Comparison of ENCODE assay signal across 8 cellular contexts in genomic region chr5:136028782-136029742, GRCh38. TPM values are rescaled to one million over a fixed set of nuclear protein-coding genes. Genes with fewer than 3 reads are reported as not detected.
DNase-seq lines count a peak whose midpoint lies in the region; ATAC-seq lines count a peak whose summit lies in the region.

TGFBI (plus strand) TSS chr5:136028988; CDS start chr5:136029056, 68 bp downstream.

- no peaks in the 10 kb centered on the region for H3K9me3 ChIP-seq in SJCRH30 (replicated peaks)

- H3K27me3 ChIP-seq in SJCRH30 = no peaks in the 10 kb centered on the region

- no peak within 1 kb of the TSS for H3K4me3 ChIP-seq in SJCRH30

- DNase-seq in EH (ENCODE audit: low read depth) = peak; percentile 72
- DNase-seq in left cardiac atrium = peak; percentile 78
- peak; percentile 91 for DNase-seq in posterior vena cava (ENCODE audit: low spot score)
- DNase-seq in pons (ENCODE audit: low spot score) = no peak
- DNase-seq in SJCRH30 = no peak

- ATAC-seq in HG03432 (IDR thresholded peaks at IDR 0.05; ENCODE audit: unreplicated experiment) (peak; percentile 71), left cardiac atrium (peak; percentile 89 to 94), GM18511 (IDR thresholded peaks at IDR 0.05; ENCODE audit: unreplicated experiment) (no peak)

- WGBS in adipose tissue, 3 donors = 12 to 15% (median 12%) methylated on average over 57 to 68 of the region's 68 CpGs

- H3K27ac ChIP-seq in adipose tissue (ENCODE audit: low read depth, low read length) = no peak within 1 kb of the TSS
- H3K27ac ChIP-seq in SJCRH30 = no peak within 1 kb of the TSS

- H3K4me1 ChIP-seq in SJCRH30 = peaks cover 32% of the 10 kb centered on the region

- H3K36me3 ChIP-seq in SJCRH30 = no peaks in the 10 kb centered on the region

- intact Hi-C loops in left cardiac atrium (cut with DNase I) (no loop called here), posterior vena cava (cut with DNase I) (loop anchor here in 1 of 2 donors (2.0 kb wide), 1 partner anchor 24 kb away; no protein-coding TSS in a partner anchor)

RNA-seq across cellular contexts. Expression of gene TGFBI, which starts in this region (rescaled TPM):
- 100 to 1,000 TPM in 1 of 3 donors, 10 to 100 TPM in 2; 10.9 to 103 (median 62.2) TPM for polyA plus RNA-seq in adipose tissue
- total RNA-seq in left cardiac atrium (100 to 1,000 TPM in 1 of 2 donors, 10 to 100 TPM in 1; 79.7 to 130 TPM), posterior vena cava (100 to 1,000 TPM; 173 to 286 TPM)
- 4.8 TPM in 2 replicates for total RNA-seq in SJCRH30 (2014; rRNA removed; shearing (Covaris generic))

Comparison
In these comparisons a context has a peak if more than half of its experiments do, and no peak if none do; other contexts are left out.
1. RNA of gene TGFBI (total RNA-seq): 173 to 286 TPM in posterior vena cava and 79.7 to 130 TPM in left cardiac atrium; 4.8 TPM in SJCRH30; every median in the first group is over 10 times any median in the second.
2. DNase-seq: peak in EH (single experiment), left cardiac atrium (single experiment) and posterior vena cava (single experiment); none in pons (single experiment) and SJCRH30 (0 of 2).